ENCODE assay signal across 21 cellular contexts in the genomic region with DNA sequence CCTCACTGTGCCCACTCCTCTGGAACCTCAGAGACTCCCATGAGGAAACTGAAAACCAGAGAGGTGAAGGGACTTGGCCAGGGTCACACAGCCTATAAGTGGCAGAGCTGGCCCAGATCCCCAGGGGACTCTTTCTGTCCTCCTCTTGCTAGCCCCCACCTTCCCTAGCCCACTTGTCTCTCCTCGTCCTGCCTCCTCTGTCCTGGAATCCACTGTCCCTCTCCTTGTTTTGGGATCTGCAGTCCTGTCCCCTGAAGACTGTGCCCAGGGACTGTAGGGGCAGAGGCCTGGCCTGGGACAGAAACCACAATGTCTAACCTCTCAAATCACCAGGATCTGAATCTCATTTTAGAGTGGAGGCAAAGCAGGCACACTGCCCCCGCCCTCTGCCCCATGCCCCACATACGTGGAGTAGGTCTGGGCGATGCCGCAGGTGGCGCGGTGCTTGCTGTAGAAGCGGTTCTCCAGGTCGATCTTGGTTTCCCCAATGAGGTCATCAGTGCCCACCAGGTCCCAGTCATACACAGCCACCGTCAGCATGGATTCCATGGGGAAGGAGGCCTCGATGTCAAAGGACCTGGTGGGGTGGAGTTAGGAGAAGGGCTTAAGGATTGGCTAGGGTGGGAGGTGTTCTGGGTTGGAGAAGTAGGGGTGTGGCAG. TPM values are rescaled to one million over a fixed set of nuclear protein-coding genes. Genes with fewer than 3 reads are reported as not detected.
DNase-seq lines count a peak whose midpoint lies in the region; ATAC-seq, FAIRE-seq and TF ChIP-seq lines count a peak whose summit lies in the region.
"Had no signal": no experiment of that assay in that cellular context is flagged by ENCODE, and none has a peak within 500 bp of the region (broad histone marks: within the 10 kb centered on the region; RNA-seq: fewer than 3 reads in every experiment).

No MANE protein-coding gene starts in this region.

- H3K9me3 ChIP-seq in right cardiac atrium (ENCODE audit: control insufficient read depth, low read length) = no peaks in the 10 kb centered on the region
- peaks cover 15% of the 10 kb centered on the region for H3K9me3 ChIP-seq in left ventricle myocardium inferior (replicated peaks)
- H3K9me3 ChIP-seq in kidney (ENCODE audit: control insufficient read depth in 1 of 2, low read length in 2 of 2) = peaks cover 2 to 10% of the 10 kb centered on the region in 2 donors

- no peak for ATAC-seq in right cardiac atrium

- WGBS in right cardiac atrium = 90% methylated on average over 11 of the region's 11 CpGs

- no peak for FAIRE-seq in kidney (lab: Jason Lieb, UNC)
- FAIRE-seq: H54 had no signal

- intact Hi-C loops in right cardiac atrium (cut with DNase I) (no loop called here), left ventricle myocardium inferior (cut with micrococcal nuclease) (no loop called here), kidney (cut with DNase I) (no loop called here), posterior vena cava (cut with DNase I) (no loop called here)

- DNase-seq in right cardiac atrium (peak in 2 of 3 donors; percentile 24 to 30), left ventricle myocardium inferior (no peak), kidney (peak; percentile 29), posterior vena cava (ENCODE audit: low spot score) (peak; percentile 77), NCI-H2029 (lab: John Stamatoyannopoulos, UW) (no peak), dedifferentiated amniotic fluid mesenchymal stem cell (ENCODE audit: extremely low spot score) (no peak), inferior parietal cortex (ENCODE audit: extremely low spot score) (no peak)
- no peak for DNase-seq in activated naive CD4-positive, alpha-beta T cell treated with anti-CD3 and anti-CD28 coated beads, Interleukin-2, amount 50 U/mL, for 16 hours
- DNase-seq: EL; GF-D8; KBM-7; NCI-H1092 treated with DMSO at 0.1 percent for 48 hours; NCI-H1436 treated with DMSO at 0.1 percent for 48 hours; NCI-H2029 treated with DMSO at 0.1 percent for 48 hours; NCI-H345; NCI-H524; NCI-H774; NK-92 treated with Interleukin-12 subunit alpha and Interleukin-12 subunit beta, amount 100 ng/mL, for 24 hours had no signal

- H3K27ac ChIP-seq in right cardiac atrium (ENCODE audit: low read length) (no peak overlapping the region), left ventricle myocardium inferior (replicated peaks) (no peak overlapping the region), kidney (ENCODE audit: low read depth in 2 of 2, low read length in 2 of 2) (no peak overlapping the region)
- H3K27ac ChIP-seq: Peyer's patch had no signal

- H3K4me1 ChIP-seq in right cardiac atrium (ENCODE audit: control insufficient read depth, insufficient read depth, low read length) (no peaks in the 10 kb centered on the region), left ventricle myocardium inferior (no peaks in the 10 kb centered on the region), kidney (ENCODE audit: control insufficient read depth in 1 of 2, insufficient read depth in 1 of 2, low read depth in 1 of 2, low read length in 2 of 2) (no peaks in the 10 kb centered on the region)
- H3K4me1 ChIP-seq: Peyer's patch had no signal

- H3K9ac ChIP-seq in kidney (ENCODE audit: low read length in 2 of 2) = no peak overlapping the region

- no peaks in the 10 kb centered on the region for H3K27me3 ChIP-seq in right cardiac atrium (ENCODE audit: control insufficient read depth, insufficient read depth)
- no peaks in the 10 kb centered on the region for H3K27me3 ChIP-seq in left ventricle myocardium inferior (ENCODE audit: low read depth)
- H3K27me3 ChIP-seq: Peyer's patch had no signal

- no peak for TF ChIP-seq CTCF in left ventricle myocardium inferior (IDR thresholded peaks at IDR 0.05; ENCODE audit: borderline replicate concordance)
- TF ChIP-seq CTCF in kidney (IDR thresholded peaks at IDR 0.05; ENCODE audit: borderline replicate concordance, extremely low read depth, insufficient read depth) = no peak

- H3K4me3 ChIP-seq in right cardiac atrium (ENCODE audit: low read length) = no peak overlapping the region
- H3K4me3 ChIP-seq in left ventricle myocardium inferior = no peak overlapping the region
- H3K4me3 ChIP-seq in kidney (ENCODE audit: low read length in 2 of 2) = no peak overlapping the region
- H3K4me3 ChIP-seq: Peyer's patch had no signal

- H3K36me3 ChIP-seq in left ventricle myocardium inferior = no peaks in the 10 kb centered on the region
- H3K36me3 ChIP-seq in kidney (ENCODE audit: control insufficient read depth in 1 of 2, insufficient read depth in 2 of 2, low read length in 2 of 2) = no peaks in the 10 kb centered on the region
- H3K36me3 ChIP-seq: Peyer's patch had no signal

RNA-seq across cellular contexts. Expression of a gene that starts 12.5 kb away (rescaled TPM):
- under 1 TPM in 2 of 4 donors, not detected in 2; 0.15 to 0.25 TPM for total RNA-seq in right cardiac atrium
- polyA plus RNA-seq in right cardiac atrium = 0.25 TPM
- total RNA-seq in left ventricle myocardium inferior = not detected
- total RNA-seq in kidney = 0.16 TPM
- polyA plus RNA-seq in kidney (ENCODE audit: insufficient read depth, low read depth, low replicate concordance) = not detected
- under 1 TPM; 0.29 to 0.32 TPM for total RNA-seq in posterior vena cava
- total RNA-seq: SK-MEL-5 had no signal

Comparison
In these comparisons a context has a peak if more than half of its experiments do, and no peak if none do; other contexts are left out.
1. DNase-seq: peak in right cardiac atrium (2 of 3), kidney (single experiment) and posterior vena cava (single experiment); none in left ventricle myocardium inferior (single experiment), NCI-H2029 (single experiment), dedifferentiated amniotic fluid mesenchymal stem cell (single experiment), activated naive CD4-positive, alpha-beta T cell treated with anti-CD3 and anti-CD28 coated beads, Interleukin-2, amount 50 U/mL, for 16 hours (single experiment) and inferior parietal cortex (single experiment).